Comparison of ENCODE assay signal across 8 cellular contexts in genomic region chr13:98466634-98467236, GRCh38.
DNase-seq lines count a peak whose midpoint lies in the region; TF ChIP-seq lines count a peak whose summit lies in the region.

No MANE protein-coding gene starts in this region.

- TF ChIP-seq CTCF in fibroblast of villous mesenchyme (IDR thresholded peaks at IDR 0.05; ENCODE audit: insufficient read depth, low read depth, low read length), result peak; percentile 75

- in situ Hi-C loops in KBM-7 (cut with MboI; ENCODE audit: low pct_unique_long_range_greater_than_20kb, low sequenced_read_pairs), result loop anchor here (25.0 kb wide), 1 partner anchor 196 kb away; no protein-coding TSS in a partner anchor

- no peak overlapping the region for H3K4me3 ChIP-seq in fibroblast of villous mesenchyme (ENCODE audit: low read depth, low read length)

- peak; percentile 34 for DNase-seq in DMS53 (lab: John Stamatoyannopoulos, UW)
- no peak for DNase-seq in DMS53 treated with DMSO at 0.1 percent for 48 hours (lab: John Stamatoyannopoulos, UW; ENCODE audit: unreplicated experiment)
- peak; percentile 65 for DNase-seq in KBM-7
- DNase-seq in activated T-cell treated with anti-CD3 and anti-CD28 coated beads for 24 hours (ENCODE audit: low read depth), result peak; percentile 43
- peak; percentile 52 for DNase-seq in fibroblast of villous mesenchyme (ENCODE audit: low read depth)
- peak; percentile 49 to 50 for DNase-seq in stimulated activated CD4-positive, alpha-beta T cell treated with anti-CD3 and anti-CD28 coated beads, Interleukin-2, amount 100 ng/mL, for 48 hours
- no peak for DNase-seq in activated gamma-delta T cell (lab: John Stamatoyannopoulos, UW)
- no peak for DNase-seq in ureter (ENCODE audit: low spot score)

Comparison
In these comparisons a context has a peak if more than half of its experiments do, and no peak if none do; other contexts are left out.
1. DNase-seq: peak in DMS53 (single experiment), KBM-7 (single experiment), activated T-cell treated with anti-CD3 and anti-CD28 coated beads for 24 hours (single experiment), fibroblast of villous mesenchyme (single experiment) and stimulated activated CD4-positive, alpha-beta T cell treated with anti-CD3 and anti-CD28 coated beads, Interleukin-2, amount 100 ng/mL, for 48 hours (2 of 2); none in DMS53 treated with DMSO at 0.1 percent for 48 hours (single experiment), activated gamma-delta T cell (single experiment) and ureter (single experiment).